Comparison of ENCODE assay signal across 13 cellular contexts in genomic region chr6:5936140-5936539, GRCh38.
"Had no signal": no experiment of that assay in that cellular context is flagged by ENCODE, and none has a peak within 500 bp of the region (broad histone marks: within the 10 kb centered on the region; RNA-seq: fewer than 3 reads in every experiment).

No MANE protein-coding gene starts in this region.

- H3K36me3 ChIP-seq: neural progenitor cell, pancreas had no signal

- H3K27me3 ChIP-seq: body of pancreas, neural progenitor cell, pancreas, testis had no signal

- DNase-seq: activated B cell treated with CpG ODN at 0.5 μM for 24 hours; activated CD4-positive, alpha-beta T cell treated with anti-CD3 and anti-CD28 coated beads, Interleukin-2, amount 50 U/mL, for 1 hour; activated naive CD4-positive, alpha-beta T cell treated with anti-CD3 and anti-CD28 coated beads, Interleukin-2, amount 50 U/mL, for 16 hours; activated T-cell treated with anti-CD3 and anti-CD28 coated beads for 4 hours; body of pancreas; effector memory CD8-positive, alpha-beta T cell; hypothalamus; kidney glomerular epithelial cell; pancreas; stimulated activated CD4-positive, alpha-beta T cell treated with anti-CD3 and anti-CD28 coated beads, Interleukin-4, amount 100 ng/mL, for 1 hour; stimulated activated CD8-positive, alpha-beta memory T cell treated with anti-CD3 and anti-CD28 coated beads, Interleukin-4, amount 100 ng/mL, for 48 hours; testis had no signal

- H3K9me3 ChIP-seq: body of pancreas, pancreas, testis had no signal

- FAIRE-seq: pancreas had no signal

- H3K4me3 ChIP-seq: body of pancreas, neural progenitor cell, pancreas, testis had no signal
